In the genomic region with DNA sequence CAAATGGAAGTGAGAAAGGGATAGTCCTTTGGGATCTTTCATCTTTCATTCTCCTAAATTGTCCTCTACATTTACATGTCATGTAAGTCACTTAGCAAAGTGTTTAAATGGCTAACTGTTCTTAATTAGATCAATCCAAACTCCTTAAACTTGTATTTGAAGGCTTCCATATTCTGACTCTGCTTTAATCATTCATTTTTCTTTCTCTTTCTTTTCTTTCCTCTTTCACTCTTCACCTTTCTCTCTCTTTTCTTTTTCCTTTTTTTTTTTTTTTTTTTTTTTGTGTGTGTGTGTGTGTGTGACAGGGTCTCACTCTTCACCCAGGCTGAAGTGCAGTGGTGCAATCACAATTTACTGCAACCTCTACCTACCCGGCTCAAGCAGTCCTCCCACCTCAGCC, we compare ENCODE assay signal across 11 cellular contexts.
"Had no signal": no experiment of that assay in that cellular context is flagged by ENCODE, and none has a peak within 500 bp of the region (broad histone marks: within the 10 kb centered on the region; RNA-seq: fewer than 3 reads in every experiment).

No MANE protein-coding gene starts in this region.

- H3K4me2 ChIP-seq: GM23338 had no signal

- H3K9me3 Mint-ChIP-seq: GM23338, HFFc6 had no signal

- ATAC-seq: GM23338, HCT116 had no signal

- H2AFZ ChIP-seq: GM23248, GM23338 had no signal

- H3K4me3 Mint-ChIP-seq: GM23338, H9, HFFc6 had no signal

- H3K27ac Mint-ChIP-seq: GM23338, H9, HFFc6 had no signal

- H3K4me1 Mint-ChIP-seq: GM23338, H9 had no signal

- H3K36me3 ChIP-seq: HAP-1 had no signal

- DNase-seq: GM23248, GOT3, H7, H9, HCEC 1CT, HFFc6 had no signal

- H3K4me3 ChIP-seq: GM23248, GM23338, HAP-1 had no signal

- H3K9ac ChIP-seq: GM23248 had no signal

- H3K4me1 ChIP-seq: HAP-1 had no signal

- H3K9me3 ChIP-seq: HAP-1 had no signal

- H3K27ac ChIP-seq: GM23248 had no signal

- FAIRE-seq: H1, H54 had no signal
